ENCODE assay signal across 18 cellular contexts in genomic region chr4:16198271-16198670, GRCh38.
"Had no signal": no experiment of that assay in that cellular context is flagged by ENCODE, and none has a peak within 500 bp of the region (broad histone marks: within the 10 kb centered on the region; RNA-seq: fewer than 3 reads in every experiment).

No MANE protein-coding gene starts in this region.

- ATAC-seq: left colon; natural killer cell; right lobe of liver; stimulated activated effector memory CD8-positive, alpha-beta T cell treated with anti-CD3 and anti-CD28 coated beads, Interleukin-12 subunit alpha, Interleukin-12 subunit beta, amount 100 ng/mL, for 72 hours; stimulated activated naive CD8-positive, alpha-beta T cell treated with anti-CD3 and anti-CD28 coated beads, Interleukin-15, Interleukin-2, amounts not matched to agents 100 U/mL and 50 U/mL, for 24 hours had no signal

- H3K4me3 ChIP-seq: hepatocyte, prostate gland, right lobe of liver, suprapubic skin, thyroid gland had no signal

- H3K9me3 ChIP-seq: prostate gland, right lobe of liver, suprapubic skin, thyroid gland had no signal

- H3K36me3 Mint-ChIP-seq: natural killer cell had no signal

- H3K27ac ChIP-seq: hepatocyte, parathyroid adenoma, prostate gland, right lobe of liver, suprapubic skin, thyroid gland had no signal

- H3K27ac Mint-ChIP-seq: dendritic cell treated with granulocyte-macrophage colony-stimulating factor and Interleukin-4, amounts not matched to agents 40 ng/mL and 50 ng/mL, for 4 days; natural killer cell; stimulated activated effector memory CD8-positive, alpha-beta T cell treated with anti-CD3 and anti-CD28 coated beads, Interleukin-12 subunit alpha, Interleukin-12 subunit beta, amount 100 ng/mL, for 72 hours; type B pancreatic cell had no signal

- H2AFZ ChIP-seq: hepatocyte, parathyroid adenoma had no signal

- H3K27me3 Mint-ChIP-seq: dendritic cell treated with granulocyte-macrophage colony-stimulating factor and Interleukin-4, amounts not matched to agents 40 ng/mL and 50 ng/mL, for 4 days; type B pancreatic cell had no signal

- H3K4me1 ChIP-seq: prostate gland had no signal

- DNase-seq: foreskin melanocyte; head of caudate nucleus; left colon; mammary epithelial cell; natural killer cell; right lobe of liver; stimulated activated CD4-positive, alpha-beta T cell treated with anti-CD3 and anti-CD28 coated beads, Interleukin-4, amount 100 ng/mL, for 1 hour; stimulated activated CD8-positive, alpha-beta memory T cell treated with anti-CD3 and anti-CD28 coated beads, Interleukin-4, amount 100 ng/mL, for 48 hours; stimulated activated naive CD8-positive, alpha-beta T cell treated with anti-CD3 and anti-CD28 coated beads, Interleukin-15, Interleukin-2, amounts not matched to agents 100 U/mL and 50 U/mL, for 24 hours; thyroid gland had no signal

- H3K9me3 Mint-ChIP-seq: dendritic cell treated with granulocyte-macrophage colony-stimulating factor and Interleukin-4, amounts not matched to agents 40 ng/mL and 50 ng/mL, for 4 days; natural killer cell; stimulated activated effector memory CD8-positive, alpha-beta T cell treated with anti-CD3 and anti-CD28 coated beads, Interleukin-12 subunit alpha, Interleukin-12 subunit beta, amount 100 ng/mL, for 72 hours; type B pancreatic cell had no signal

- FAIRE-seq: urothelium cell line had no signal

- H3K27me3 ChIP-seq: hepatocyte, right lobe of liver, suprapubic skin, thyroid gland had no signal

- H3K36me3 ChIP-seq: prostate gland, right lobe of liver, thyroid gland had no signal

- H3K4me2 ChIP-seq: hepatocyte had no signal

- H3K4me3 Mint-ChIP-seq: dendritic cell treated with granulocyte-macrophage colony-stimulating factor and Interleukin-4, amounts not matched to agents 40 ng/mL and 50 ng/mL, for 4 days; natural killer cell; stimulated activated effector memory CD8-positive, alpha-beta T cell treated with anti-CD3 and anti-CD28 coated beads, Interleukin-12 subunit alpha, Interleukin-12 subunit beta, amount 100 ng/mL, for 72 hours; type B pancreatic cell had no signal

- H3K79me2 ChIP-seq: hepatocyte, parathyroid adenoma had no signal
